7 cellular contexts compared by ENCODE assay signal in the genomic region with DNA sequence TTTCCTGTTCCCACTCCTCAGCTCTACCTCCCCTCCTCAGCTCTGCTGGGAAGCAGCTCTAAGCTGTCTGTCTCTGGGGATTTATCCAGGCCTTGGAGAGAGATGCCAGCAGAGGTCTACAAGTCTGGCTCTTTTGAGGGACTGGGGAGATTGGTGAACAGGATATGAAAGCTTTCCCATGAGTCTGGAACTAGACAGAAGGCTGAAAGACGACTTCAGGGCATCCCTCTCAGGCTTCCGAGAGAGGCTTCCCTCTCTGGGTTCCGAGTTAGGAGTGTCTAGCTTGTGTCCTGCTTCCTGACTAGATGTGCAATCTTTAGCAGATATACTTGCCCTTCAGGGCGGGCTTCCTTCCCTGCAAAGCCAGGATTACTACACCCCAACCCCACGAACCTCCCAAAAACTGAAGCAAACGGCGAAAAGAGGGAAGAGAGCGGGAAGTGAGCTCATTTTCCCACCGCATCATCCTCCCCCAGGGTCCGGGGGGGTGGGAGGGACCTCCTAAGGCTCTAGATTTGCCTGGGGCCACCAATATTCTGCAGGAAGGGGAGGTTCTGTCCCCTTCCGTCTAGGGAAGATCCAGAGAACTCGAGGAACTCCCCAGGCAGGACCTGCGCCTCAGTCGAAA. TPM values are rescaled to one million over a fixed set of nuclear protein-coding genes. Genes with fewer than 3 reads are reported as not detected.
DNase-seq lines count a peak whose midpoint lies in the region; ATAC-seq and TF ChIP-seq lines count a peak whose summit lies in the region.

No MANE protein-coding gene starts in this region.

- in situ Hi-C loops in brain microvascular endothelial cell (cut with HindIII; ENCODE audit: low pct_ligation_motif_present, low sequenced_read_pairs) = loop anchor here (25.0 kb wide), 1 partner anchor 128 kb away; no protein-coding TSS in a partner anchor

- peak overlapping the region; percentile 77 for H3K4me3 ChIP-seq in brain microvascular endothelial cell (ENCODE audit: low read depth, low read length)
- peak overlapping the region; percentile 90 for H3K4me3 ChIP-seq in smooth muscle cell

- WGBS in smooth muscle cell (ENCODE audit: low lambda C conversion rate) = 1% methylated on average over 14 of the region's 14 CpGs

- H3F3A ChIP-seq in smooth muscle cell (ENCODE audit: low read depth) = peaks cover 10% of the 10 kb centered on the region

- TF ChIP-seq CTCF in brain microvascular endothelial cell (IDR thresholded peaks at IDR 0.05; ENCODE audit: low read depth, low read length, missing control alignments) (no peak), smooth muscle cell (IDR thresholded peaks at IDR 0.05; ENCODE audit: borderline replicate concordance, insufficient read depth, poor library complexity, severe bottlenecking) (no peak)

- no peaks in the 10 kb centered on the region for H3K9me3 ChIP-seq in smooth muscle cell (replicated peaks; ENCODE audit: low read depth)

- H3K4me2 ChIP-seq in smooth muscle cell = peak overlapping the region; percentile 94

- peak overlapping the region; percentile 79 for H3K9ac ChIP-seq in smooth muscle cell (ENCODE audit: low read depth)

- H3K27ac ChIP-seq in brain microvascular endothelial cell (peak overlapping the region; percentile 68), smooth muscle cell (ENCODE audit: low read depth) (peak overlapping the region; percentile 82)

- H3K4me1 ChIP-seq in smooth muscle cell (ENCODE audit: low read depth) = peaks cover 19% of the 10 kb centered on the region

- peak overlapping the region; percentile 86 for H2AFZ ChIP-seq in smooth muscle cell (ENCODE audit: low read depth)

- no peaks in the 10 kb centered on the region for H4K20me1 ChIP-seq in smooth muscle cell (ENCODE audit: low read depth)

- no peaks in the 10 kb centered on the region for H3K79me2 ChIP-seq in smooth muscle cell (ENCODE audit: low read depth)

- DNase-seq in EH (ENCODE audit: low read depth) (peak; percentile 75), NCI-H82 (lab: John Stamatoyannopoulos, UW) (peak; percentile 88), brain microvascular endothelial cell (peak; percentile 18), islet precursor cell (peak; percentile 65), smooth muscle cell (lab: John Stamatoyannopoulos, UW; ENCODE audit: unreplicated experiment) (no peak)
- no peak for DNase-seq in stimulated activated CD4-positive, alpha-beta T cell treated with anti-CD3 and anti-CD28 coated beads, Interleukin-4, amount 100 ng/mL, for 4 hours

- no peaks in the 10 kb centered on the region for H3K27me3 ChIP-seq in brain microvascular endothelial cell (replicated peaks)
- H3K27me3 ChIP-seq in smooth muscle cell (ENCODE audit: low read depth) = no peaks in the 10 kb centered on the region

- peak; percentile 7 for ATAC-seq in GM21825 (IDR thresholded peaks at IDR 0.05; ENCODE audit: unreplicated experiment)

- H3K36me3 ChIP-seq in brain microvascular endothelial cell (replicated peaks) = peaks cover 6% of the 10 kb centered on the region
- no peaks in the 10 kb centered on the region for H3K36me3 ChIP-seq in smooth muscle cell (ENCODE audit: low read depth)

RNA-seq across cellular contexts. Expression of a gene that starts 0.6 kb away (rescaled TPM):
- 61.2 and 62.0 TPM in 2 replicates for total RNA-seq in smooth muscle cell
- polyA plus RNA-seq in smooth muscle cell = 75.1 and 75.7 TPM in 2 replicates

RNA-seq across cellular contexts. Expression of a gene that starts 47.2 kb away (rescaled TPM):
- 19.0 and 19.6 TPM in 2 replicates for total RNA-seq in smooth muscle cell
- 5.6 and 8.9 TPM in 2 replicates for polyA plus RNA-seq in smooth muscle cell

RNA-seq across cellular contexts. Expression of a gene that starts 55.1 kb away (rescaled TPM):
- total RNA-seq in smooth muscle cell = not detected in 2 replicates
- not detected in 2 replicates for polyA plus RNA-seq in smooth muscle cell

Comparison
In these comparisons a context has a peak if more than half of its experiments do, and no peak if none do; other contexts are left out.
1. DNase-seq: peak in EH (single experiment), NCI-H82 (single experiment), brain microvascular endothelial cell (single experiment) and islet precursor cell (single experiment); none in smooth muscle cell (single experiment) and stimulated activated CD4-positive, alpha-beta T cell treated with anti-CD3 and anti-CD28 coated beads, Interleukin-4, amount 100 ng/mL, for 4 hours (0 of 2).